Comparison of ENCODE assay signal across 3 cellular contexts in genomic region chr2:119228136-119228535, GRCh38.
"Had no signal": no experiment of that assay in that cellular context is flagged by ENCODE, and none has a peak within 500 bp of the region (broad histone marks: within the 10 kb centered on the region; RNA-seq: fewer than 3 reads in every experiment).

No MANE protein-coding gene starts in this region.

- DNase-seq: GDM1, GF-D8 had no signal

- ATAC-seq: GM12878 had no signal

- H3K4me3 ChIP-seq: GM12878 had no signal
